8 cellular contexts compared by ENCODE assay signal in genomic region chr14:22589096-22589839, GRCh38. TPM values are rescaled to one million over a fixed set of nuclear protein-coding genes. Genes with fewer than 3 reads are reported as not detected.
DNase-seq lines count a peak whose midpoint lies in the region; ATAC-seq and TF ChIP-seq lines count a peak whose summit lies in the region.

Gene DAD1, minus strand, starts transcription at chr14:22589224. Its CDS starts 67 bp downstream, at chr14:22589157.

- peaks cover 5% of the 10 kb centered on the region; the same call in 1 of the 2 replicates for H3K36me3 ChIP-seq in Karpas-422 (ENCODE audit: insufficient read depth, low read length)
- H3K36me3 ChIP-seq in esophagus muscularis mucosa: no peaks in the 10 kb centered on the region
- peaks cover 0 to 4% of the 10 kb centered on the region in 2 donors for H3K36me3 ChIP-seq in muscle layer of duodenum (ENCODE audit: control insufficient read depth in 1 of 2, insufficient read depth in 2 of 2, low read length in 2 of 2)

- H3K79me2 ChIP-seq in Karpas-422 (ENCODE audit: low read length): peaks cover 44% of the 10 kb centered on the region

- no peaks in the 10 kb centered on the region for H4K20me1 ChIP-seq in Karpas-422 (ENCODE audit: insufficient read depth, low read depth, low read length)

- H3K27ac ChIP-seq in Karpas-422 (ENCODE audit: low read length): peak within 1 kb of the TSS; percentile 53
- H3K27ac ChIP-seq in esophagus muscularis mucosa (replicated peaks in 1 of 4): peak within 1 kb of the TSS; percentile 88 to 93 (median 90)
- peak within 1 kb of the TSS; percentile 99 for H3K27ac ChIP-seq in muscle layer of duodenum (ENCODE audit: low read length)

- TF ChIP-seq EP300 in esophagus muscularis mucosa (IDR thresholded peaks at IDR 0.05): no peak

- intact Hi-C loops in esophagus muscularis mucosa (cut with DNase I): no loop called here

- 0% methylated on average over 19 of the region's 44 CpGs for WGBS in esophagus muscularis mucosa

- peak within 1 kb of the TSS; percentile 87 for H2AFZ ChIP-seq in Karpas-422 (ENCODE audit: low read length)

- peak within 1 kb of the TSS; percentile 92 for H3K4me2 ChIP-seq in Karpas-422 (ENCODE audit: low read depth, low read length, poor library complexity, severe bottlenecking)

- peak; percentile 100 for DNase-seq in DMS79 treated with DMSO at 0.1 percent for 48 hours (lab: John Stamatoyannopoulos, UW)
- peak; percentile 100 for DNase-seq in Karpas-422
- peak; percentile 100 for DNase-seq in RKO (ENCODE audit: low spot score)
- DNase-seq in activated T-helper 1 cell treated with Interleukin-2 at 50 U/mL for 16 hours (ENCODE audit: low read depth): peak; percentile 100
- peak; percentile 100 for DNase-seq in esophagus muscularis mucosa (ENCODE audit: extremely low spot score)
- peak; percentile 98 to 99 for DNase-seq in stimulated activated CD8-positive, alpha-beta memory T cell treated with anti-CD3 and anti-CD28 coated beads, Interleukin-7, amount 100 ng/mL, for 4 hours (ENCODE audit: low read depth in 2 of 2)

- peak; percentile 89 for ATAC-seq in GM21825 (IDR thresholded peaks at IDR 0.05; ENCODE audit: unreplicated experiment)

- peaks cover 73% of the 10 kb centered on the region for H3K4me1 ChIP-seq in Karpas-422 (ENCODE audit: low read length)
- H3K4me1 ChIP-seq in esophagus muscularis mucosa: peaks cover 24 to 53% (median 50%) of the 10 kb centered on the region in 4 donors
- peaks cover 17 to 34% of the 10 kb centered on the region in 2 donors for H3K4me1 ChIP-seq in muscle layer of duodenum (ENCODE audit: control insufficient read depth in 1 of 2, insufficient read depth in 2 of 2, low read length in 2 of 2)

- H3K9ac ChIP-seq in Karpas-422 (ENCODE audit: low read length): peak within 1 kb of the TSS; percentile 81

- H3K9me2 ChIP-seq in Karpas-422 (replicated peaks; ENCODE audit: insufficient read depth, low read length): no peaks in the 10 kb centered on the region

- H3K9me3 ChIP-seq in Karpas-422 (ENCODE audit: low read length): no peaks in the 10 kb centered on the region
- no peaks in the 10 kb centered on the region for H3K9me3 ChIP-seq in esophagus muscularis mucosa
- H3K9me3 ChIP-seq in muscle layer of duodenum (ENCODE audit: control insufficient read depth in 1 of 2, low read length in 2 of 2): no peaks in the 10 kb centered on the region

- peak in 1 of 3 experiments; percentile 13 for TF ChIP-seq CTCF in esophagus muscularis mucosa (IDR thresholded peaks at IDR 0.05)

- H3K27me3 ChIP-seq in Karpas-422 (ENCODE audit: low read length): no peaks in the 10 kb centered on the region
- H3K27me3 ChIP-seq in esophagus muscularis mucosa: no peaks in the 10 kb centered on the region
- H3K27me3 ChIP-seq in muscle layer of duodenum (ENCODE audit: low read depth, low read length): no peaks in the 10 kb centered on the region

- TF ChIP-seq POLR2A in esophagus muscularis mucosa (IDR thresholded peaks at IDR 0.05; ENCODE audit: low read depth): peak; percentile 92

- peak within 1 kb of the TSS; percentile 83 for H3K4me3 ChIP-seq in Karpas-422 (ENCODE audit: low read length)
- H3K4me3 ChIP-seq in esophagus muscularis mucosa: peak within 1 kb of the TSS; percentile 57 to 90 (median 74)
- H3K4me3 ChIP-seq in muscle layer of duodenum (ENCODE audit: low read depth in 1 of 2, low read length in 2 of 2): peak within 1 kb of the TSS; percentile 76 to 97

RNA-seq across cellular contexts. Expression of gene DAD1, which starts in this region (rescaled TPM):
- total RNA-seq in Karpas-422 (2014; rRNA removed; shearing (Covaris generic); ENCODE audit: low replicate concordance): 163 and 459 TPM in 2 replicates
- 100 to 1,000 TPM; 118 to 154 (median 131) TPM for total RNA-seq in esophagus muscularis mucosa

Comparison
In these comparisons a context has a peak if more than half of its experiments do, and no peak if none do; other contexts are left out.
1. Peak in every context shown above with its lines: DNase-seq, ATAC-seq, H3K4me3 ChIP-seq and H3K27ac ChIP-seq.